ENCODE assay signal across 1 cellular context in genomic region chr3:186105543-186105942, GRCh38.
TF ChIP-seq lines count a peak whose summit lies in the region.

No MANE protein-coding gene starts in this region.

TF ChIP-seq in K562, 482 proteins besides CTCF, POLR2A, EP300 and RAD21 (continued from another document):
- TF ChIP-seq ZNF609 (CRISPR knock-in tag; IDR thresholded peaks at IDR 0.05; ENCODE audit: borderline replicate concordance) (no peak), CREBBP (IDR thresholded peaks at IDR 0.05; ENCODE audit: low read depth, low read length) (no peak), TEAD2 (tag; IDR thresholded peaks at IDR 0.05) (0 out of 2 replicates have a peak, but pooled peaks have one; percentile 53), HDAC2 (IDR thresholded peaks at IDR 0.05) (peak; percentile 76), BHLHE40 (IDR thresholded peaks at IDR 0.05; ENCODE audit: low read length) (0 out of 2 replicates have a peak, but pooled peaks have one; percentile 27), RCOR1 (IDR thresholded peaks at IDR 0.05; ENCODE audit: borderline replicate concordance in 1 of 2, low read depth in 2 of 2, low read length in 2 of 2) (peak; percentile 87 to 98; a peak in 3 of 4 replicates), MEIS2 (IDR thresholded peaks at IDR 0.05; ENCODE audit: partially characterized antibody) (peak; percentile 85), TCF3 (CRISPR knock-in tag; IDR thresholded peaks at IDR 0.05) (no peak), KDM1A (IDR thresholded peaks at IDR 0.05) (peak; percentile 91 to 92), TEAD4 (IDR thresholded peaks at IDR 0.05; ENCODE audit: low read length) (peak; percentile 77), TEAD4 (CRISPR knock-in tag; IDR thresholded peaks at IDR 0.05; ENCODE audit: borderline replicate concordance) (no peak), TEAD1 (CRISPR knock-in tag; IDR thresholded peaks at IDR 0.05) (peak in 1 of 2 experiments; percentile 91; a peak in 2 of 4 replicates), PKNOX1 (IDR thresholded peaks at IDR 0.05) (peak; percentile 88), ZNF584 (CRISPR knock-in tag; IDR thresholded peaks at IDR 0.05; ENCODE audit: low read depth) (0 out of 2 replicates have a peak, but pooled peaks have one; percentile 27), ZBTB8A (IDR thresholded peaks at IDR 0.05; ENCODE audit: partially characterized antibody) (no peak), ZNF764 (CRISPR knock-in tag; IDR thresholded peaks at IDR 0.05; ENCODE audit: low read depth) (no peak)
- TF ChIP-seq, protein P1, sequence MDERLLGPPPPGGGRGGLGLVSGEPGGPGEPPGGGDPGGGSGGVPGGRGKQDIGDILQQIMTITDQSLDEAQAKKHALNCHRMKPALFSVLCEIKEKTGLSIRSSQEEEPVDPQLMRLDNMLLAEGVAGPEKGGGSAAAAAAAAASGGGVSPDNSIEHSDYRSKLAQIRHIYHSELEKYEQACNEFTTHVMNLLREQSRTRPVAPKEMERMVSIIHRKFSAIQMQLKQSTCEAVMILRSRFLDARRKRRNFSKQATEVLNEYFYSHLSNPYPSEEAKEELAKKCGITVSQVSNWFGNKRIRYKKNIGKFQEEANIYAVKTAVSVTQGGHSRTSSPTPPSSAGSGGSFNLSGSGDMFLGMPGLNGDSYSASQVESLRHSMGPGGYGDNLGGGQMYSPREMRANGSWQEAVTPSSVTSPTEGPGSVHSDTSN (CRISPR knock-in tag; IDR thresholded peaks at IDR 0.05; ENCODE audit: low read depth) = no peak; the same call in 1 of the 2 replicates
- TF ChIP-seq, protein P1 (tag; conservative IDR thresholded peaks at IDR 0.05; ENCODE audit: low read depth) = peak; percentile 78
